ENCODE assay signal across 13 cellular contexts in genomic region chr2:150572961-150573395, GRCh38.
DNase-seq lines count a peak whose midpoint lies in the region; ATAC-seq, FAIRE-seq and TF ChIP-seq lines count a peak whose summit lies in the region.
"Had no signal": no experiment of that assay in that cellular context is flagged by ENCODE, and none has a peak within 500 bp of the region (broad histone marks: within the 10 kb centered on the region; RNA-seq: fewer than 3 reads in every experiment).

No MANE protein-coding gene starts in this region.

- no peaks in the 10 kb centered on the region for H3K27me3 Mint-ChIP-seq in stimulated activated naive B cell treated with anti-CD40 and anti-IgM and Interleukin-4, amounts not matched to agents 10 μg/mL and 1 μg/mL and 100 μg/mL, for 72 hours
- H3K27me3 Mint-ChIP-seq: activated CD4-positive, alpha-beta memory T cell treated with anti-CD3 and anti-CD28 coated beads for 36 hours had no signal

- POLR2A ChIA-PET in GM12878 (lab: Charles Lee) = interaction anchor here (0.9 to 5.3 kb wide), 7 partner anchors 10 to 96 kb away, joined by 3 to 40 read pairs (median 4); no protein-coding TSS in a partner anchor

- in situ Hi-C loops in GM12878 (cut with MboI) = no loop called here

- no peaks in the 10 kb centered on the region for H3K79me2 ChIP-seq in GM12878 (ENCODE audit: control insufficient read depth, insufficient read depth, low read length)

- no peaks in the 10 kb centered on the region for H3K36me3 ChIP-seq in GM12878 (ENCODE audit: control insufficient read depth in 2 of 2, insufficient read depth in 2 of 2, low read length in 1 of 2)
- H3K36me3 ChIP-seq in effector memory CD4-positive, alpha-beta T cell (ENCODE audit: control insufficient read depth, insufficient read depth, low read length) = no peaks in the 10 kb centered on the region

- peaks cover 3% of the 10 kb centered on the region; the same call in 1 of the 2 replicates for H3K4me1 ChIP-seq in GM12878 (ENCODE audit: control insufficient read depth, insufficient read depth, low read length)
- no peaks in the 10 kb centered on the region for H3K4me1 ChIP-seq in effector memory CD4-positive, alpha-beta T cell (ENCODE audit: control insufficient read depth, insufficient read depth, low read length, poor library complexity, severe bottlenecking)

- ATAC-seq in GM18870 (IDR thresholded peaks at IDR 0.05; ENCODE audit: unreplicated experiment) = peak; percentile 99
- ATAC-seq in GM21619 (IDR thresholded peaks at IDR 0.05; ENCODE audit: unreplicated experiment) = peak; percentile 93
- ATAC-seq in HG03095 (IDR thresholded peaks at IDR 0.05; ENCODE audit: unreplicated experiment) = peak; percentile 93
- peak; percentile 97 for ATAC-seq in GM12878
- ATAC-seq in activated CD4-positive, CD25-positive, alpha-beta regulatory T cell treated with anti-CD3 and anti-CD28 coated beads, Interleukin-2, amount 50 U/mL, for 24 hours = no peak
- no peak for ATAC-seq in stimulated activated naive B cell treated with anti-CD40 and anti-IgM and Interleukin-4, amounts not matched to agents 10 μg/mL and 1 μg/mL and 100 μg/mL, for 72 hours (replicated peaks)

- H3K27me3 ChIP-seq in GM12878 (replicated peaks in 1 of 2; ENCODE audit: control insufficient read depth in 2 of 2, insufficient read depth in 2 of 2, low read length in 1 of 2) = no peaks in the 10 kb centered on the region
- no peaks in the 10 kb centered on the region for H3K27me3 ChIP-seq in effector memory CD4-positive, alpha-beta T cell (replicated peaks; ENCODE audit: control insufficient read depth, insufficient read depth, low read length, poor library complexity, severe bottlenecking)

- peak; percentile 31 for FAIRE-seq in GM12878 (lab: Jason Lieb, UNC)

- 0 out of 2 replicates have a peak overlapping the region, but pooled peaks have one; percentile 8 for H3K4me2 ChIP-seq in GM12878 (ENCODE audit: control insufficient read depth, insufficient read depth)

- peaks cover 1% of the 10 kb centered on the region; the same call in 2 of the 3 replicates for H3K9me3 ChIP-seq in GM12878 (replicated peaks; ENCODE audit: control insufficient read depth, insufficient read depth, low read length)
- H3K9me3 ChIP-seq in effector memory CD4-positive, alpha-beta T cell (ENCODE audit: control insufficient read depth, low read length) = no peaks in the 10 kb centered on the region

- TF ChIP-seq RAD21 in GM12878 (IDR thresholded peaks at IDR 0.05; ENCODE audit: insufficient read depth, low read depth, low read length) = no peak

- H3K9ac ChIP-seq in GM12878 (ENCODE audit: control insufficient read depth, insufficient read depth, low read length) = no peak overlapping the region

- no peak for TF ChIP-seq CTCF in GM12878 (IDR thresholded peaks at IDR 0.05 in 2 of 3, conservative IDR thresholded peaks at IDR 0.05 in 1 of 3; ENCODE audit: control insufficient read depth in 2 of 3, extremely low read depth in 1 of 3, insufficient read depth in 1 of 3, low read depth in 3 of 3, low read length in 3 of 3)

- no peak overlapping the region for H3K27ac Mint-ChIP-seq in stimulated activated naive B cell treated with anti-CD40 and anti-IgM and Interleukin-4, amounts not matched to agents 10 μg/mL and 1 μg/mL and 100 μg/mL, for 72 hours
- H3K27ac Mint-ChIP-seq: activated CD4-positive, alpha-beta memory T cell treated with anti-CD3 and anti-CD28 coated beads for 36 hours; activated naive CD4-positive, alpha-beta T cell treated with anti-CD3 and anti-CD28 coated beads for 36 hours had no signal

- TF ChIP-seq EP300 in GM12878 (IDR thresholded peaks at IDR 0.05; ENCODE audit: borderline replicate concordance in 1 of 2, control insufficient read depth in 1 of 2, low read depth in 2 of 2, low read length in 2 of 2) = peak; percentile 44 to 59; a peak in 1 of 4 replicates

- SMC1A ChIA-PET in GM12878 (lab: Charles Lee; ENCODE audit: uncharacterized antibody, unreplicated experiment) = interaction anchor here (0.9 to 11.1 kb wide), 19 partner anchors 8 to 97 kb away, joined by 3 to 123 read pairs (median 8); no protein-coding TSS in a partner anchor

- RAD21 ChIA-PET in GM12878 (lab: Charles Lee; ENCODE audit: unreplicated experiment) = interaction anchor here (0.6 to 6.9 kb wide), 17 partner anchors 8 to 167 kb away, joined by 3 to 71 read pairs (median 5); no protein-coding TSS in a partner anchor

- no peak overlapping the region for H3K4me3 Mint-ChIP-seq in stimulated activated naive B cell treated with anti-CD40 and anti-IgM and Interleukin-4, amounts not matched to agents 10 μg/mL and 1 μg/mL and 100 μg/mL, for 72 hours
- H3K4me3 Mint-ChIP-seq: activated CD4-positive, alpha-beta memory T cell treated with anti-CD3 and anti-CD28 coated beads for 36 hours; activated naive CD4-positive, alpha-beta T cell treated with anti-CD3 and anti-CD28 coated beads for 36 hours had no signal

- H3K27ac ChIP-seq in GM12878 (ENCODE audit: control insufficient read depth, insufficient read depth) = no peak overlapping the region
- no peak overlapping the region for H3K27ac ChIP-seq in effector memory CD4-positive, alpha-beta T cell (ENCODE audit: insufficient read depth, low read length, poor library complexity, severe bottlenecking)

- peaks cover 4 to 7% of the 10 kb centered on the region in 2 donors for H3K9me3 Mint-ChIP-seq in stimulated activated naive B cell treated with anti-CD40 and anti-IgM and Interleukin-4, amounts not matched to agents 10 μg/mL and 1 μg/mL and 100 μg/mL, for 72 hours

- DNase-seq in GM12878 (ENCODE audit: low read depth, low spot score) (peak; percentile 61), NCI-H748 treated with DMSO at 0.1 percent for 48 hours (lab: John Stamatoyannopoulos, UW) (no peak)
- no peak for DNase-seq in effector memory CD4-positive, alpha-beta T cell
- DNase-seq in stimulated activated naive B cell treated with anti-CD40 and anti-IgM and Interleukin-4, amounts not matched to agents 10 μg/mL and 1 μg/mL and 100 μg/mL, for 72 hours = no peak
- DNase-seq: activated CD4-positive, alpha-beta memory T cell treated with anti-CD3 and anti-CD28 coated beads for 36 hours; activated naive CD4-positive, alpha-beta T cell treated with anti-CD3 and anti-CD28 coated beads for 36 hours; head of caudate nucleus; NCI-H1105 treated with DMSO at 0.1 percent for 48 hours; stimulated activated CD4-positive, alpha-beta T cell treated with anti-CD3 and anti-CD28 coated beads, Interleukin-4, amount 100 ng/mL, for 4 hours had no signal

- TF ChIP-seq POLR2A in GM12878 (IDR thresholded peaks at IDR 0.05; ENCODE audit: low read depth, low read length) = no peak

- CTCF ChIA-PET in GM12878 (lab: Yijun Ruan, JAX) = interaction anchor here (0.8 to 2.6 kb wide), 11 partner anchors 12 to 84 kb away, joined by 3 to 31 read pairs (median 4); no protein-coding TSS in a partner anchor

- H3K4me3 ChIP-seq in GM12878 = no peak overlapping the region
- H3K4me3 ChIP-seq in effector memory CD4-positive, alpha-beta T cell (ENCODE audit: insufficient read depth, low read depth, low read length, poor library complexity, severe bottlenecking) = no peak overlapping the region

- no peaks in the 10 kb centered on the region for H3K36me3 Mint-ChIP-seq in stimulated activated naive B cell treated with anti-CD40 and anti-IgM and Interleukin-4, amounts not matched to agents 10 μg/mL and 1 μg/mL and 100 μg/mL, for 72 hours
- H3K36me3 Mint-ChIP-seq: activated CD4-positive, alpha-beta memory T cell treated with anti-CD3 and anti-CD28 coated beads for 36 hours had no signal

- BruUV-seq in GM12878 (replicated peaks; lab: Mats Ljungman, UMichigan) = no TSS peak

- H3K4me1 Mint-ChIP-seq in stimulated activated naive B cell treated with anti-CD40 and anti-IgM and Interleukin-4, amounts not matched to agents 10 μg/mL and 1 μg/mL and 100 μg/mL, for 72 hours = no peaks in the 10 kb centered on the region

- H2AFZ ChIP-seq in GM12878 (ENCODE audit: control insufficient read depth, low read depth, low read length) = no peak overlapping the region

- intact Hi-C loops in GM12878 (cut with micrococcal nuclease; ENCODE audit: unreplicated experiment) = no loop called here

- H4K20me1 ChIP-seq in GM12878 (ENCODE audit: control insufficient read depth, insufficient read depth) = no peaks in the 10 kb centered on the region

TF ChIP-seq in GM12878, 131 proteins besides CTCF, POLR2A, EP300 and RAD21 (continues in another document):
- TF ChIP-seq NRF1 (conservative IDR thresholded peaks at IDR 0.05; ENCODE audit: low read depth, low read length) (no peak), EGR1 (IDR thresholded peaks at IDR 0.05; ENCODE audit: borderline replicate concordance in 1 of 2, low read depth in 2 of 2, low read length in 2 of 2) (no peak), RB1 (IDR thresholded peaks at IDR 0.05; ENCODE audit: borderline replicate concordance) (no peak), MLLT1 (IDR thresholded peaks at IDR 0.05) (no peak), ATF7 (IDR thresholded peaks at IDR 0.05; ENCODE audit: low read depth) (peak; percentile 82), SUPT20H (IDR thresholded peaks at IDR 0.05; ENCODE audit: borderline replicate concordance, control insufficient read depth, low read depth, low read length) (no peak), BACH1 (IDR thresholded peaks at IDR 0.05; ENCODE audit: borderline replicate concordance) (no peak; the same call in 1 of the 2 replicates), RBBP5 (conservative IDR thresholded peaks at IDR 0.05) (no peak), MYC (IDR thresholded peaks at IDR 0.05; ENCODE audit: insufficient read depth, insufficient read length, insufficient replicate concordance, low read length, severe bottlenecking) (no peak), BHLHE40 (IDR thresholded peaks at IDR 0.05; ENCODE audit: borderline replicate concordance in 1 of 2, low read depth in 2 of 2, low read length in 1 of 2) (peak in 1 of 2 experiments; percentile 57; a peak in 2 of 4 replicates), TCF7 (IDR thresholded peaks at IDR 0.05; ENCODE audit: borderline replicate concordance) (no peak), ZNF217 (IDR thresholded peaks at IDR 0.05) (peak; percentile 31; the same call in 1 of the 2 replicates), KDM1A (IDR thresholded peaks at IDR 0.05; ENCODE audit: borderline replicate concordance) (no peak)

Comparison
In these comparisons a context has a peak if more than half of its experiments do, and no peak if none do; other contexts are left out.
1. ATAC-seq: peak in GM18870 (single experiment), GM21619 (single experiment), HG03095 (single experiment) and GM12878 (single experiment); none in activated CD4-positive, CD25-positive, alpha-beta regulatory T cell treated with anti-CD3 and anti-CD28 coated beads, Interleukin-2, amount 50 U/mL, for 24 hours (0 of 2) and stimulated activated naive B cell treated with anti-CD40 and anti-IgM and Interleukin-4, amounts not matched to agents 10 μg/mL and 1 μg/mL and 100 μg/mL, for 72 hours (0 of 2).